ENCODE assay signal across 17 cellular contexts in genomic region chr2:101480764-101481163, GRCh38. TPM values are rescaled to one million over a fixed set of nuclear protein-coding genes. Genes with fewer than 3 reads are reported as not detected.
"Had no signal": no experiment of that assay in that cellular context is flagged by ENCODE, and none has a peak within 500 bp of the region (broad histone marks: within the 10 kb centered on the region; RNA-seq: fewer than 3 reads in every experiment).

No MANE protein-coding gene starts in this region.

- H3K27me3 ChIP-seq: colonic mucosa, foreskin keratinocyte, hepatocyte, right atrium auricular region, tibial nerve had no signal

- H3K4me3 Mint-ChIP-seq: naive B cell, nephron had no signal

- H2AFZ ChIP-seq: hepatocyte had no signal

- ATAC-seq: foreskin keratinocyte, left colon, left ventricle myocardium superior had no signal

- H3K4me3 ChIP-seq: colonic mucosa, hepatocyte, lung, right atrium auricular region, tibial nerve had no signal

- H3K9me3 Mint-ChIP-seq: nephron had no signal

- H3K27ac ChIP-seq: colonic mucosa, foreskin keratinocyte, hepatocyte, right atrium auricular region, tibial nerve had no signal

- H3K36me3 Mint-ChIP-seq: naive B cell had no signal

- DNase-seq: colonic mucosa; dermis blood vessel endothelial cell; foreskin keratinocyte; left colon; left ventricle myocardium superior; mesendoderm; naive B cell; small intestine; stimulated activated CD4-positive, alpha-beta T cell treated with anti-CD3 and anti-CD28 coated beads, Interleukin-12 subunit alpha, Interleukin-12 subunit beta, amount 100 ng/mL, for 4 hours; stimulated activated naive CD4-positive, alpha-beta T cell treated with Interleukin-2 at 50 U/mL for 16 hours had no signal

- H3K36me3 ChIP-seq: colonic mucosa, right atrium auricular region, tibial nerve had no signal

- H3K79me2 ChIP-seq: hepatocyte had no signal

- H3K4me2 ChIP-seq: hepatocyte had no signal

- H3K4me1 ChIP-seq: colonic mucosa, foreskin keratinocyte, right atrium auricular region, tibial nerve had no signal

- H3K9me3 ChIP-seq: colonic mucosa, right atrium auricular region, tibial nerve had no signal

- H3K27ac Mint-ChIP-seq: naive B cell, nephron had no signal

RNA-seq across cellular contexts. Expression of gene RFX8, which starts 5.9 kb away (rescaled TPM):
- total RNA-seq: colonic mucosa, epithelial cell of proximal tubule, hepatocyte, left colon, left ventricle myocardium superior, ureter had no signal
